ENCODE assay signal across 22 cellular contexts in genomic region chr2:72936669-72937355, GRCh38. TPM values are rescaled to one million over a fixed set of nuclear protein-coding genes. Genes with fewer than 3 reads are reported as not detected.
"Had no signal": no experiment of that assay in that cellular context is flagged by ENCODE, and none has a peak within 500 bp of the region (broad histone marks: within the 10 kb centered on the region; RNA-seq: fewer than 3 reads in every experiment).

No MANE protein-coding gene starts in this region.

- H3K9ac ChIP-seq: parathyroid adenoma had no signal

- H3K27me3 ChIP-seq: ascending aorta had no signal

- H3K79me2 ChIP-seq: parathyroid adenoma had no signal

- FAIRE-seq: frontal cortex had no signal

- H3K36me3 ChIP-seq: ascending aorta, breast epithelium, heart left ventricle had no signal

- H3K4me3 ChIP-seq: ascending aorta, breast epithelium, heart left ventricle, skin epidermis had no signal

- H2AFZ ChIP-seq: parathyroid adenoma had no signal

- ATAC-seq: activated naive CD8-positive, alpha-beta T cell treated with anti-CD3 and anti-CD28 coated beads, Interleukin-2, amount 50 U/mL, for 24 hours; activated T-helper 17 cell treated with anti-CD3 and anti-CD28 coated beads, Interleukin-2, amount 50 U/mL, for 72 hours; heart left ventricle; left cardiac atrium; right cardiac atrium had no signal

- H3K27ac ChIP-seq: ascending aorta, breast epithelium, heart left ventricle, parathyroid adenoma had no signal

- H3K4me1 Mint-ChIP-seq: activated naive CD8-positive, alpha-beta T cell treated with anti-CD3 and anti-CD28 coated beads, Interleukin-2, amount 50 U/mL, for 24 hours; naive B cell had no signal

- H3K9me3 ChIP-seq: ascending aorta, breast epithelium, heart left ventricle had no signal

- H3K36me3 Mint-ChIP-seq: immature natural killer cell had no signal

- H3K9me3 Mint-ChIP-seq: activated naive CD4-positive, alpha-beta T cell treated with anti-CD3 and anti-CD28 coated beads for 36 hours; activated naive CD8-positive, alpha-beta T cell treated with anti-CD3 and anti-CD28 coated beads, Interleukin-2, amount 50 U/mL, for 24 hours; activated T-helper 17 cell treated with anti-CD3 and anti-CD28 coated beads, Interleukin-2, amount 50 U/mL, for 72 hours; endodermal cell; immature natural killer cell; naive B cell; stimulated activated naive B cell treated with anti-CD40 and anti-IgM and Interleukin-4, amounts not matched to agents 10 μg/mL and 1 μg/mL and 100 μg/mL, for 72 hours had no signal

- DNase-seq: activated CD4-positive, alpha-beta T cell treated with anti-CD3 and anti-CD28 coated beads, Interleukin-2, amount 50 U/mL, for 4 hours; activated CD4-positive, CD25-positive, alpha-beta regulatory T cell treated with anti-CD3 and anti-CD28 coated beads, Interleukin-2, amount 50 U/mL, for 72 hours; activated naive CD4-positive, alpha-beta T cell treated with anti-CD3 and anti-CD28 coated beads for 36 hours; activated naive CD8-positive, alpha-beta T cell treated with anti-CD3 and anti-CD28 coated beads, Interleukin-2, amount 50 U/mL, for 24 hours; activated T-cell treated with anti-CD3 and anti-CD28 coated beads for 4 hours; endodermal cell; immature natural killer cell; naive B cell; stimulated activated CD4-positive, alpha-beta T cell treated with anti-CD3 and anti-CD28 coated beads, Interleukin-15, amount 100 ng/mL, for 24 hours; stimulated activated CD4-positive, alpha-beta T cell treated with anti-CD3 and anti-CD28 coated beads, Interleukin-4, amount 100 ng/mL, for 1 hour; stimulated activated naive B cell treated with anti-CD40 and anti-IgM and Interleukin-4, amounts not matched to agents 10 μg/mL and 1 μg/mL and 100 μg/mL, for 72 hours had no signal

- H3K4me1 ChIP-seq: ascending aorta, breast epithelium, parathyroid adenoma had no signal

- H3K4me3 Mint-ChIP-seq: activated naive CD4-positive, alpha-beta T cell treated with anti-CD3 and anti-CD28 coated beads for 36 hours; activated naive CD8-positive, alpha-beta T cell treated with anti-CD3 and anti-CD28 coated beads, Interleukin-2, amount 50 U/mL, for 24 hours; activated T-helper 17 cell treated with anti-CD3 and anti-CD28 coated beads, Interleukin-2, amount 50 U/mL, for 72 hours; endodermal cell; immature natural killer cell; stimulated activated naive B cell treated with anti-CD40 and anti-IgM and Interleukin-4, amounts not matched to agents 10 μg/mL and 1 μg/mL and 100 μg/mL, for 72 hours had no signal

- H3K27ac Mint-ChIP-seq: activated naive CD4-positive, alpha-beta T cell treated with anti-CD3 and anti-CD28 coated beads for 36 hours; activated naive CD8-positive, alpha-beta T cell treated with anti-CD3 and anti-CD28 coated beads, Interleukin-2, amount 50 U/mL, for 24 hours; activated T-helper 17 cell treated with anti-CD3 and anti-CD28 coated beads, Interleukin-2, amount 50 U/mL, for 72 hours; endodermal cell; immature natural killer cell; stimulated activated naive B cell treated with anti-CD40 and anti-IgM and Interleukin-4, amounts not matched to agents 10 μg/mL and 1 μg/mL and 100 μg/mL, for 72 hours had no signal

RNA-seq across cellular contexts. Expression of gene EMX1, which starts 19.5 kb away (rescaled TPM):
- total RNA-seq: activated naive CD4-positive, alpha-beta T cell treated with anti-CD3 and anti-CD28 coated beads for 36 hours; activated T-helper 17 cell treated with anti-CD3 and anti-CD28 coated beads, Interleukin-2, amount 50 U/mL, for 72 hours; ascending aorta; dermis microvascular lymphatic vessel endothelial cell; heart left ventricle; left cardiac atrium; lung microvascular endothelial cell; right cardiac atrium had no signal
- polyA plus RNA-seq: heart left ventricle, immature natural killer cell had no signal
